ENCODE assay signal across 22 cellular contexts in genomic region chr5:145499483-145499882, GRCh38.
DNase-seq lines count a peak whose midpoint lies in the region; ATAC-seq and TF ChIP-seq lines count a peak whose summit lies in the region.
"Had no signal": no experiment of that assay in that cellular context is flagged by ENCODE, and none has a peak within 500 bp of the region (broad histone marks: within the 10 kb centered on the region; RNA-seq: fewer than 3 reads in every experiment).

No MANE protein-coding gene starts in this region.

- no peak overlapping the region for H2BK120ac ChIP-seq in neuronal stem cell (ENCODE audit: low read depth, low read length)

- H3K4me3 ChIP-seq in fibroblast of mammary gland (ENCODE audit: control insufficient read depth, low read depth, low read length), result no peak overlapping the region
- no peak overlapping the region for H3K4me3 ChIP-seq in neuronal stem cell (ENCODE audit: low read length in 2 of 2)
- H3K4me3 ChIP-seq: BLaER1, mucosa of descending colon, ovary, smooth muscle cell had no signal

- peaks cover 0 to 2% of the 10 kb centered on the region in 2 donors for H3K9me3 ChIP-seq in neuronal stem cell (replicated peaks in 1 of 2; ENCODE audit: control insufficient read depth in 2 of 2, insufficient read depth in 1 of 2, low read depth in 1 of 2, low read length in 2 of 2)
- H3K9me3 ChIP-seq: BLaER1, mucosa of descending colon, ovary had no signal

- no peak overlapping the region for H3K14ac ChIP-seq in neuronal stem cell (ENCODE audit: low read length)

- H3K27ac Mint-ChIP-seq in osteocyte (ENCODE audit: unreplicated experiment), result peak overlapping the region; percentile 50
- H3K27ac Mint-ChIP-seq in effector memory CD8-positive, alpha-beta T cell, result no peak overlapping the region

- no peak overlapping the region for H3K9ac ChIP-seq in neuronal stem cell (ENCODE audit: low read depth, low read length, poor library complexity)
- H3K9ac ChIP-seq: BLaER1, KMS-11 had no signal

- H3K27me3 ChIP-seq in neuronal stem cell (ENCODE audit: control insufficient read depth in 3 of 3, insufficient read depth in 3 of 3, low read depth in 1 of 3, low read length in 3 of 3), result no peaks in the 10 kb centered on the region
- H3K27me3 ChIP-seq: BLaER1, ovary had no signal

- H3K4me1 Mint-ChIP-seq in osteocyte (ENCODE audit: unreplicated experiment), result peaks cover 28% of the 10 kb centered on the region
- H3K4me1 Mint-ChIP-seq in effector memory CD8-positive, alpha-beta T cell (ENCODE audit: low read depth in 2 of 2), result no peaks in the 10 kb centered on the region

- no peak overlapping the region for H4K91ac ChIP-seq in neuronal stem cell (ENCODE audit: low read depth, low read length, poor library complexity)

- H3K18ac ChIP-seq in neuronal stem cell (ENCODE audit: low read length), result no peak overlapping the region

- no peaks in the 10 kb centered on the region for H3K9me3 Mint-ChIP-seq in osteocyte (ENCODE audit: unreplicated experiment)
- H3K9me3 Mint-ChIP-seq in effector memory CD8-positive, alpha-beta T cell, result peaks cover 8 to 9% of the 10 kb centered on the region in 2 donors

- H3K4me1 ChIP-seq in neuronal stem cell (ENCODE audit: control insufficient read depth in 2 of 2, insufficient read depth in 1 of 2, low read depth in 1 of 2, low read length in 2 of 2), result peaks cover 5% of the 10 kb centered on the region in 2 donors
- H3K4me1 ChIP-seq: BLaER1 had no signal

- no peak overlapping the region for H2BK12ac ChIP-seq in neuronal stem cell (ENCODE audit: low read length)

- whole genome bisulfite sequencing in neuronal stem cell (ENCODE audit: extremely low coverage in 2 of 2, insufficient read length in 2 of 2, insufficient replicate concordance in 1 of 2), 2 donors, result no CpG with 5 or more reads among the region's 4 CpGs

- H3K4me2 ChIP-seq in neuronal stem cell (ENCODE audit: insufficient read depth, low read length, poor library complexity, severe bottlenecking), result no peak overlapping the region
- H3K4me2 ChIP-seq: BLaER1, KMS-11, smooth muscle cell had no signal

- H3K36me3 ChIP-seq in neuronal stem cell (replicated peaks in 1 of 2; ENCODE audit: control insufficient read depth in 2 of 2, insufficient read depth in 2 of 2, low read length in 2 of 2), result no peaks in the 10 kb centered on the region
- H3K36me3 ChIP-seq: BLaER1, ovary had no signal

- H2AFZ ChIP-seq in neuronal stem cell (ENCODE audit: low read length), result no peak overlapping the region

- H4K8ac ChIP-seq in neuronal stem cell (ENCODE audit: low read depth, low read length), result no peak overlapping the region

- no peaks in the 10 kb centered on the region for H3K27me3 Mint-ChIP-seq in osteocyte (ENCODE audit: unreplicated experiment)
- H3K27me3 Mint-ChIP-seq in effector memory CD8-positive, alpha-beta T cell, result no peaks in the 10 kb centered on the region

- no peaks in the 10 kb centered on the region for H3K36me3 Mint-ChIP-seq in osteocyte (ENCODE audit: unreplicated experiment)
- no peaks in the 10 kb centered on the region for H3K36me3 Mint-ChIP-seq in effector memory CD8-positive, alpha-beta T cell (ENCODE audit: insufficient read depth)

- ATAC-seq in effector memory CD8-positive, alpha-beta T cell (replicated peaks), result no peak
- ATAC-seq in GM18511 (IDR thresholded peaks at IDR 0.05; ENCODE audit: unreplicated experiment), result no peak
- ATAC-seq: left cardiac atrium, mucosa of descending colon had no signal

- DNase-seq in GM03348 (ENCODE audit: low spot score) (peak; percentile 20), RPMI7951 (ENCODE audit: low read depth) (peak; percentile 65), fibroblast of mammary gland (ENCODE audit: low read depth) (peak; percentile 20), osteocyte (ENCODE audit: extremely low spot score, unreplicated experiment) (no peak), NCI-H1092 treated with DMSO at 0.1 percent for 48 hours (lab: John Stamatoyannopoulos, UW) (no peak), neuronal stem cell (ENCODE audit: low spot score) (no peak)
- DNase-seq in effector memory CD8-positive, alpha-beta T cell, result no peak
- DNase-seq: activated CD8-positive, alpha-beta memory T cell treated with anti-CD3 and anti-CD28 coated beads, Interleukin-2, amount 50 U/mL, for 4 hours; DMS153; erythroblast; hypothalamus; left cardiac atrium; mucosa of descending colon; NCI-H1417; ovary; Right ventricle myocardium superior; T-helper 2 cell had no signal

- H3K79me1 ChIP-seq in neuronal stem cell (ENCODE audit: low read depth, low read length), result no peaks in the 10 kb centered on the region

- H3K4me3 Mint-ChIP-seq in osteocyte (ENCODE audit: unreplicated experiment), result no peak overlapping the region
- H3K4me3 Mint-ChIP-seq in effector memory CD8-positive, alpha-beta T cell, result no peak overlapping the region

- H3K4ac ChIP-seq in neuronal stem cell (ENCODE audit: low read length), result no peak overlapping the region

- no peak overlapping the region for H3K27ac ChIP-seq in neuronal stem cell (replicated peaks; ENCODE audit: low read length)
- H3K27ac ChIP-seq: BLaER1, HL-60, KMS-11, ovary had no signal

- H2BK5ac ChIP-seq in neuronal stem cell (ENCODE audit: low read length), result no peak overlapping the region

- H2BK15ac ChIP-seq in neuronal stem cell (ENCODE audit: low read length), result no peak overlapping the region

- TF ChIP-seq CTCF in fibroblast of mammary gland (conservative IDR thresholded peaks at IDR 0.05; ENCODE audit: control insufficient read depth, insufficient read depth, low read depth, low read length) (no peak), osteocyte (IDR thresholded peaks at IDR 0.05) (no peak)

- H3K23ac ChIP-seq in neuronal stem cell (ENCODE audit: low read depth, low read length, poor library complexity), result no peak overlapping the region

- no peak overlapping the region for H2AK5ac ChIP-seq in neuronal stem cell (ENCODE audit: low read depth, low read length)

Comparison
In these comparisons a context has a peak if more than half of its experiments do, and no peak if none do; other contexts are left out.
1. DNase-seq: peak in GM03348 (single experiment), RPMI7951 (single experiment) and fibroblast of mammary gland (single experiment); none in osteocyte (single experiment), NCI-H1092 treated with DMSO at 0.1 percent for 48 hours (single experiment), effector memory CD8-positive, alpha-beta T cell (0 of 3) and neuronal stem cell (single experiment).